In the genomic region with DNA sequence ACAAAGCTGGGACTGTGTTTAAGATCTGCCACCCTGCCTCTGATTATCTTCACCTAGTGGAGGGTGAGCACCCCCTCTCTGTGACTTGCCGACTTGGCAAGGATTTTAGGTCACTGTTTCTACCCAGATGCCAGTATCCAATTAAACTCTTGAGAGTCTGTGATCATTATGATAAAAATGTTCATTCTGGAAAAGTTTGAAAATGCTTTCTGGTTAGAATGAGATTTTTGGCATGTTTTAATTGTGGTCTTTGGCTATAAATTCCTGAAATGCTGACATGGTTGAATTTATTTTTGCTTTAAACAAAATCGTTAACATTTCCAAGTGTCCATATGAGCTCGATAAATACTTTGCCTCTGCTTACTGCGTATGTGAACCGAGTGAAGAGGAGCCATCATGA, we compare ENCODE assay signal across 19 cellular contexts.
DNase-seq lines count a peak whose midpoint lies in the region; ATAC-seq and TF ChIP-seq lines count a peak whose summit lies in the region.
"Had no signal": no experiment of that assay in that cellular context is flagged by ENCODE, and none has a peak within 500 bp of the region (broad histone marks: within the 10 kb centered on the region; RNA-seq: fewer than 3 reads in every experiment).

No MANE protein-coding gene starts in this region.

- H3K79me2 ChIP-seq in GM23338 (replicated peaks; ENCODE audit: insufficient read depth) = no peaks in the 10 kb centered on the region

- H3K4me1 Mint-ChIP-seq in GM23338 (no peaks in the 10 kb centered on the region), WTC11 (no peaks in the 10 kb centered on the region; the same call in 1 of the 2 replicates)
- H3K4me1 Mint-ChIP-seq: stimulated activated effector memory CD8-positive, alpha-beta T cell treated with anti-CD3 and anti-CD28 coated beads, Interleukin-12 subunit alpha, Interleukin-12 subunit beta, amount 100 ng/mL, for 72 hours; T-cell had no signal

- H4K20me1 ChIP-seq in GM23338 (replicated peaks; ENCODE audit: insufficient read depth) = no peaks in the 10 kb centered on the region

- peaks cover 5% of the 10 kb centered on the region for H3K27me3 Mint-ChIP-seq in GM23338 (ENCODE audit: insufficient read depth, low read depth, poor library complexity)
- no peaks in the 10 kb centered on the region for H3K27me3 Mint-ChIP-seq in WTC11 (ENCODE audit: low read depth)
- H3K27me3 Mint-ChIP-seq: T-cell had no signal

- H3K36me3 Mint-ChIP-seq in GM23338 (ENCODE audit: low read depth) (peaks cover 18% of the 10 kb centered on the region), WTC11 (peaks cover 24% of the 10 kb centered on the region)
- H3K36me3 Mint-ChIP-seq: stimulated activated effector memory CD8-positive, alpha-beta T cell treated with anti-CD3 and anti-CD28 coated beads, Interleukin-12 subunit alpha, Interleukin-12 subunit beta, amount 100 ng/mL, for 72 hours; T-cell had no signal

- peaks cover 31% of the 10 kb centered on the region for H3K9me3 Mint-ChIP-seq in GM23338
- peaks cover 37% of the 10 kb centered on the region for H3K9me3 Mint-ChIP-seq in WTC11

- DNase-seq in AG08396 (ENCODE audit: low spot score) = peak; percentile 31
- DNase-seq in GM23338 (ENCODE audit: low spot score) = peak; percentile 21
- DNase-seq in WTC11 (ENCODE audit: low spot score) = no peak
- peak; percentile 7 for DNase-seq in inferior parietal cortex (ENCODE audit: extremely low spot score)
- no peak for DNase-seq in RWPE1 (ENCODE audit: low spot score)
- DNase-seq in NCI-H1048 (lab: John Stamatoyannopoulos, UW) = no peak
- no peak for DNase-seq in effector CD8-positive, alpha-beta T cell (lab: John Stamatoyannopoulos, UW)
- DNase-seq: activated naive CD4-positive, alpha-beta T cell; AML-193; dermis blood vessel endothelial cell; MM.1S; NCI-H526 treated with DMSO at 0.1 percent for 48 hours; Peyer's patch; T-cell; trophoblast cell had no signal

- ATAC-seq in GM23338 = no peak; the same call in 2 of the 3 replicates
- peak; percentile 53; the same call in 1 of the 2 replicates for ATAC-seq in WTC11
- no peak for ATAC-seq in GM21526 (IDR thresholded peaks at IDR 0.05; ENCODE audit: low FRiP score, unreplicated experiment)
- ATAC-seq: activated CD4-positive, CD25-positive, alpha-beta regulatory T cell treated with anti-CD3 and anti-CD28 coated beads, Interleukin-2, amount 50 U/mL, for 24 hours; left lobe of liver; stimulated activated effector memory CD8-positive, alpha-beta T cell treated with anti-CD3 and anti-CD28 coated beads, Interleukin-12 subunit alpha, Interleukin-12 subunit beta, amount 100 ng/mL, for 72 hours; T-cell had no signal

- no peaks in the 10 kb centered on the region for H3K27me3 ChIP-seq in GM23338 (ENCODE audit: insufficient read depth)
- H3K27me3 ChIP-seq: Peyer's patch had no signal

- POLR2A ChIA-PET in WTC11 (lab: Charles Lee) = no interaction called here
- POLR2A ChIA-PET in RWPE1 (lab: Yijun Ruan, JAX; ENCODE audit: low non-redundant PET) = no interaction called here

- H2AFZ ChIP-seq in GM23338 = no peak overlapping the region

- H3K27ac Mint-ChIP-seq in GM23338 (no peak overlapping the region), WTC11 (no peak overlapping the region)
- H3K27ac Mint-ChIP-seq: stimulated activated effector memory CD8-positive, alpha-beta T cell treated with anti-CD3 and anti-CD28 coated beads, Interleukin-12 subunit alpha, Interleukin-12 subunit beta, amount 100 ng/mL, for 72 hours; T-cell had no signal

- no peaks in the 10 kb centered on the region for H3K4me1 ChIP-seq in GM23338 (ENCODE audit: insufficient read depth)
- H3K4me1 ChIP-seq: Peyer's patch had no signal

- H3K27ac ChIP-seq in GM23338 (ENCODE audit: low read depth) = no peak overlapping the region
- H3K27ac ChIP-seq in RWPE1 = no peak overlapping the region
- H3K27ac ChIP-seq: Peyer's patch had no signal

- H3K9me2 ChIP-seq in GM23338 (ENCODE audit: insufficient read depth) = no peaks in the 10 kb centered on the region

- CTCF ChIA-PET in WTC11 (lab: Charles Lee) = interaction anchor here (0.8 kb wide), 1 partner anchor 203 kb away, joined by 5 read pairs; no protein-coding TSS in a partner anchor
- CTCF ChIA-PET in RWPE1 (lab: Yijun Ruan, JAX) = interaction anchor here (0.7 kb wide), 1 partner anchor 1462 kb away, joined by 3 read pairs; no protein-coding TSS in a partner anchor

- no peak overlapping the region for H3K4me2 ChIP-seq in GM23338

- H3F3A ChIP-seq in GM23338 (replicated peaks; ENCODE audit: low read depth) = no peaks in the 10 kb centered on the region

- peaks cover 4% of the 10 kb centered on the region; the same call in 1 of the 2 replicates for H3K36me3 ChIP-seq in GM23338 (ENCODE audit: insufficient read depth)
- H3K36me3 ChIP-seq: Peyer's patch had no signal

- H3K4me3 Mint-ChIP-seq in GM23338 = no peak overlapping the region
- H3K4me3 Mint-ChIP-seq in WTC11 = no peak overlapping the region
- H3K4me3 Mint-ChIP-seq: stimulated activated effector memory CD8-positive, alpha-beta T cell treated with anti-CD3 and anti-CD28 coated beads, Interleukin-12 subunit alpha, Interleukin-12 subunit beta, amount 100 ng/mL, for 72 hours; T-cell had no signal

- TF ChIP-seq CTCF in GM23338 (conservative IDR thresholded peaks at IDR 0.05; ENCODE audit: low read depth in 2 of 2) (peak; percentile 33 to 60), WTC11 (IDR thresholded peaks at IDR 0.05) (no peak), RWPE1 (conservative IDR thresholded peaks at IDR 0.05; ENCODE audit: low read depth) (no peak)

- H3K4me3 ChIP-seq in GM23338 = no peak overlapping the region
- H3K4me3 ChIP-seq: Peyer's patch had no signal

TF ChIP-seq in GM23338, 12 proteins besides CTCF, POLR2A, EP300 and RAD21 (continues in another document):
- TF ChIP-seq CREB1 (CRISPR knock-in tag; IDR thresholded peaks at IDR 0.05; ENCODE audit: low read depth) = no peak
- no peak for TF ChIP-seq JUNB (IDR thresholded peaks at IDR 0.05; ENCODE audit: unreplicated experiment)
- no peak for TF ChIP-seq ZNF331 (CRISPR knock-in tag; IDR thresholded peaks at IDR 0.05; ENCODE audit: low read depth)
- TF ChIP-seq ZNF114 (CRISPR knock-in tag; IDR thresholded peaks at IDR 0.05) = no peak
- TF ChIP-seq, protein P1, sequence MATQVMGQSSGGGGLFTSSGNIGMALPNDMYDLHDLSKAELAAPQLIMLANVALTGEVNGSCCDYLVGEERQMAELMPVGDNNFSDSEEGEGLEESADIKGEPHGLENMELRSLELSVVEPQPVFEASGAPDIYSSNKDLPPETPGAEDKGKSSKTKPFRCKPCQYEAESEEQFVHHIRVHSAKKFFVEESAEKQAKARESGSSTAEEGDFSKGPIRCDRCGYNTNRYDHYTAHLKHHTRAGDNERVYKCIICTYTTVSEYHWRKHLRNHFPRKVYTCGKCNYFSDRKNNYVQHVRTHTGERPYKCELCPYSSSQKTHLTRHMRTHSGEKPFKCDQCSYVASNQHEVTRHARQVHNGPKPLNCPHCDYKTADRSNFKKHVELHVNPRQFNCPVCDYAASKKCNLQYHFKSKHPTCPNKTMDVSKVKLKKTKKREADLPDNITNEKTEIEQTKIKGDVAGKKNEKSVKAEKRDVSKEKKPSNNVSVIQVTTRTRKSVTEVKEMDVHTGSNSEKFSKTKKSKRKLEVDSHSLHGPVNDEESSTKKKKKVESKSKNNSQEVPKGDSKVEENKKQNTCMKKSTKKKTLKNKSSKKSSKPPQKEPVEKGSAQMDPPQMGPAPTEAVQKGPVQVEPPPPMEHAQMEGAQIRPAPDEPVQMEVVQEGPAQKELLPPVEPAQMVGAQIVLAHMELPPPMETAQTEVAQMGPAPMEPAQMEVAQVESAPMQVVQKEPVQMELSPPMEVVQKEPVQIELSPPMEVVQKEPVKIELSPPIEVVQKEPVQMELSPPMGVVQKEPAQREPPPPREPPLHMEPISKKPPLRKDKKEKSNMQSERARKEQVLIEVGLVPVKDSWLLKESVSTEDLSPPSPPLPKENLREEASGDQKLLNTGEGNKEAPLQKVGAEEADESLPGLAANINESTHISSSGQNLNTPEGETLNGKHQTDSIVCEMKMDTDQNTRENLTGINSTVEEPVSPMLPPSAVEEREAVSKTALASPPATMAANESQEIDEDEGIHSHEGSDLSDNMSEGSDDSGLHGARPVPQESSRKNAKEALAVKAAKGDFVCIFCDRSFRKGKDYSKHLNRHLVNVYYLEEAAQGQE (IDR thresholded peaks at IDR 0.05; ENCODE audit: unreplicated experiment) = no peak
- no peak for TF ChIP-seq POLR2AphosphoS5 (IDR thresholded peaks at IDR 0.05; ENCODE audit: low read depth)

TF ChIP-seq in WTC11, 78 proteins besides CTCF, POLR2A, EP300 and RAD21 (continues in another document):
- TF ChIP-seq, protein P2, sequence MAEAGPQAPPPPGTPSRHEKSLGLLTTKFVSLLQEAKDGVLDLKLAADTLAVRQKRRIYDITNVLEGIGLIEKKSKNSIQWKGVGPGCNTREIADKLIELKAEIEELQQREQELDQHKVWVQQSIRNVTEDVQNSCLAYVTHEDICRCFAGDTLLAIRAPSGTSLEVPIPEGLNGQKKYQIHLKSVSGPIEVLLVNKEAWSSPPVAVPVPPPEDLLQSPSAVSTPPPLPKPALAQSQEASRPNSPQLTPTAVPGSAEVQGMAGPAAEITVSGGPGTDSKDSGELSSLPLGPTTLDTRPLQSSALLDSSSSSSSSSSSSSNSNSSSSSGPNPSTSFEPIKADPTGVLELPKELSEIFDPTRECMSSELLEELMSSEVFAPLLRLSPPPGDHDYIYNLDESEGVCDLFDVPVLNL (CRISPR knock-in tag; IDR thresholded peaks at IDR 0.05; ENCODE audit: borderline replicate concordance, low read depth) = no peak
- no peak for TF ChIP-seq ZNF423 (CRISPR knock-in tag; IDR thresholded peaks at IDR 0.05)
- TF ChIP-seq, protein P3, sequence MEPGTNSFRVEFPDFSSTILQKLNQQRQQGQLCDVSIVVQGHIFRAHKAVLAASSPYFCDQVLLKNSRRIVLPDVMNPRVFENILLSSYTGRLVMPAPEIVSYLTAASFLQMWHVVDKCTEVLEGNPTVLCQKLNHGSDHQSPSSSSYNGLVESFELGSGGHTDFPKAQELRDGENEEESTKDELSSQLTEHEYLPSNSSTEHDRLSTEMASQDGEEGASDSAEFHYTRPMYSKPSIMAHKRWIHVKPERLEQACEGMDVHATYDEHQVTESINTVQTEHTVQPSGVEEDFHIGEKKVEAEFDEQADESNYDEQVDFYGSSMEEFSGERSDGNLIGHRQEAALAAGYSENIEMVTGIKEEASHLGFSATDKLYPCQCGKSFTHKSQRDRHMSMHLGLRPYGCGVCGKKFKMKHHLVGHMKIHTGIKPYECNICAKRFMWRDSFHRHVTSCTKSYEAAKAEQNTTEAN (CRISPR knock-in tag; IDR thresholded peaks at IDR 0.05) = no peak

Comparison
In these comparisons a context has a peak if more than half of its experiments do, and no peak if none do; other contexts are left out.
1. DNase-seq: peak in AG08396 (single experiment), GM23338 (single experiment) and inferior parietal cortex (single experiment); none in WTC11 (single experiment), RWPE1 (single experiment), NCI-H1048 (single experiment) and effector CD8-positive, alpha-beta T cell (single experiment).
2. CTCF ChIP-seq: peak in GM23338 (2 of 2); none in WTC11 (single experiment) and RWPE1 (single experiment).